ENCODE assay signal across 10 cellular contexts in the genomic region with DNA sequence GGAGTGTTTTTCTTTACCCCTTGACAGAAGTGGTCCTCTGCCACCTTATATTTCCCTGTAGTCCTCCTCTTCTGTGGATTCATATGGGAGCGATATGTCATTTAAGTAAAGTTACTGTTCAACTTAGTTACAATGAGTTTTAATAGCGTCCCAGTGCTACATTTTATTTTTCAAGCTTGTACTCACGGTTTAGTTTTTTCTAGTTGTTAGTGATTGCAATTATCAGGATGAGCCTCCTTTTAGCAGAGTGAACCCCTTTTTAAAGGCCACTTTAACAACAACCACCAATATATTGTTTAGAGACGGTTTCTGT. TPM values are rescaled to one million over a fixed set of nuclear protein-coding genes. Genes with fewer than 3 reads are reported as not detected.
DNase-seq lines count a peak whose midpoint lies in the region; ATAC-seq and TF ChIP-seq lines count a peak whose summit lies in the region.
"Had no signal": no experiment of that assay in that cellular context is flagged by ENCODE, and none has a peak within 500 bp of the region (broad histone marks: within the 10 kb centered on the region; RNA-seq: fewer than 3 reads in every experiment).

No MANE protein-coding gene starts in this region.

- H3K27ac Mint-ChIP-seq in central memory CD8-positive, alpha-beta T cell (ENCODE audit: low read depth): peak overlapping the region; percentile 98

- H3K4me3 ChIP-seq in right atrium auricular region: peak overlapping the region; percentile 91 to 94
- H3K4me3 ChIP-seq in mucosa of stomach (ENCODE audit: low read length): peak overlapping the region; percentile 98

- H3K4me1 ChIP-seq in right atrium auricular region: peaks cover 0 to 44% of the 10 kb centered on the region in 2 donors
- peaks cover 16% of the 10 kb centered on the region for H3K4me1 ChIP-seq in mucosa of stomach (ENCODE audit: control insufficient read depth, insufficient read depth, low read length)

- TF ChIP-seq CTCF in right atrium auricular region (IDR thresholded peaks at IDR 0.05): no peak

- H3K9me3 ChIP-seq in right atrium auricular region (no peaks in the 10 kb centered on the region), mucosa of stomach (ENCODE audit: control insufficient read depth, low read length) (no peaks in the 10 kb centered on the region)

- peaks cover 8% of the 10 kb centered on the region for H3K36me3 ChIP-seq in right atrium auricular region
- H3K36me3 ChIP-seq in mucosa of stomach (ENCODE audit: control insufficient read depth, insufficient read depth, low read length): no peaks in the 10 kb centered on the region

- no peak for DNase-seq in right atrium auricular region (ENCODE audit: low spot score)
- DNase-seq in Right ventricle myocardium inferior (ENCODE audit: missing footprints): no peak
- no peak for DNase-seq in central memory CD8-positive, alpha-beta T cell (ENCODE audit: low spot score in 2 of 2)
- DNase-seq in ureter (ENCODE audit: low spot score): no peak
- DNase-seq in amniotic stem cell (lab: John Stamatoyannopoulos, UW): no peak
- DNase-seq: NCI-H1930 had no signal

- H3K27ac ChIP-seq in right atrium auricular region: peak overlapping the region; percentile 99 to 100

- peak overlapping the region; percentile 100 for H3K9ac ChIP-seq in mucosa of stomach (ENCODE audit: low read length)

- no peaks in the 10 kb centered on the region for H3K27me3 Mint-ChIP-seq in central memory CD8-positive, alpha-beta T cell

- H3K36me3 Mint-ChIP-seq in central memory CD8-positive, alpha-beta T cell (ENCODE audit: insufficient read depth): peaks cover 55% of the 10 kb centered on the region

- peak overlapping the region; percentile 98 for H3K4me3 Mint-ChIP-seq in central memory CD8-positive, alpha-beta T cell

- intact Hi-C loops in Right ventricle myocardium inferior (cut with DNase I): loop anchor here (5.0 kb wide), 1 partner anchor 161 kb away; no protein-coding TSS in a partner anchor

- no peak for ATAC-seq in Right ventricle myocardium inferior
- no peak for ATAC-seq in central memory CD8-positive, alpha-beta T cell (replicated peaks; ENCODE audit: extremely low read depth, poor library complexity, severe bottlenecking)
- no peak for ATAC-seq in HG03097 (IDR thresholded peaks at IDR 0.05; ENCODE audit: low FRiP score, unreplicated experiment)
- ATAC-seq in HG03469 (IDR thresholded peaks at IDR 0.05; ENCODE audit: unreplicated experiment): no peak
- ATAC-seq: esophagus mucosa had no signal

- peaks cover 32% of the 10 kb centered on the region for H3K4me1 Mint-ChIP-seq in central memory CD8-positive, alpha-beta T cell

- H3K27me3 ChIP-seq in right atrium auricular region (no peaks in the 10 kb centered on the region), mucosa of stomach (ENCODE audit: control insufficient read depth, insufficient read depth, low read length) (no peaks in the 10 kb centered on the region)

- H3K9me3 Mint-ChIP-seq in central memory CD8-positive, alpha-beta T cell: no peaks in the 10 kb centered on the region

RNA-seq across cellular contexts. Expression of a gene that starts 1.5 kb away (rescaled TPM):
- total RNA-seq in right atrium auricular region: 10 to 100 TPM; 26.9 to 30.5 TPM
- total RNA-seq in Right ventricle myocardium inferior: 24.5 TPM
- total RNA-seq in ureter: 106 TPM

RNA-seq across cellular contexts. Expression of a gene that starts 35.1 kb away (rescaled TPM):
- 1 to 10 TPM; 7.7 to 8.0 TPM for total RNA-seq in right atrium auricular region
- total RNA-seq in Right ventricle myocardium inferior: 4.7 TPM
- 13.0 TPM for total RNA-seq in ureter
